Comparison of ENCODE assay signal across 15 cellular contexts in the genomic region with DNA sequence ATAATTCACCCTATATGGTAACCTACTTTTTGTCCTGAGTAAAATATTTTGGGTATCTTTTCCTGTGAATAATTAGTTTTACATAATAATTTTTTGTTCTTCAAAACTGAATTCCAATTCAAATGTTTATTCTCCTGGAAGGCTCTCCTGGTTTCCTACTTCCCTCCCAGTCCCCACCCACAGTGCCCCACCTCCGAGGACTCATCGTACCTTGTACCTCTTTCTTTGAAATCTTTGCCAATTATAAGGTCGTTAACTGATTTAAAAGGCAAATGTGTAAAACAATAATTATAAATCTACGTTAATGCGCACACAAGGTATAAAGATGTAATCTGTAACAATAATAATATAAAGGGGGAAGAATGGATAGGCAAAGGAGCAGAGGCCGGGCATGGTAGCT.
"Had no signal": no experiment of that assay in that cellular context is flagged by ENCODE, and none has a peak within 500 bp of the region (broad histone marks: within the 10 kb centered on the region; RNA-seq: fewer than 3 reads in every experiment).

No MANE protein-coding gene starts in this region.

- DNase-seq: effector memory CD8-positive, alpha-beta T cell; erythroblast; foreskin melanocyte; mesendoderm; naive thymus-derived CD4-positive, alpha-beta T cell; nephron progenitor cell; spleen; stimulated activated CD4-positive, alpha-beta T cell treated with anti-CD3 and anti-CD28 coated beads, Interleukin-15, amount 100 ng/mL, for 24 hours; stimulated activated CD4-positive, alpha-beta T cell treated with anti-CD3 and anti-CD28 coated beads, Interleukin-1b, Interleukin-23, amount 100 ng/mL, for 48 hours; stimulated activated CD4-positive, alpha-beta T cell treated with anti-CD3 and anti-CD28 coated beads, Interleukin-4, amount 100 ng/mL, for 24 hours; testis; trophoblast cell had no signal

- H3K4me1 ChIP-seq: parathyroid adenoma, testis had no signal

- H3K27me3 ChIP-seq: hepatocyte, spleen, testis had no signal

- ATAC-seq: effector memory CD8-positive, alpha-beta T cell; naive thymus-derived CD4-positive, alpha-beta T cell; stimulated activated memory B cell treated with anti-CD40 and anti-IgM and Interleukin-4, amounts not matched to agents 10 μg/mL and 1 μg/mL and 100 μg/mL, for 72 hours had no signal

- H3K27ac ChIP-seq: hepatocyte, parathyroid adenoma, spleen, testis had no signal

- H3K9me3 ChIP-seq: testis had no signal

- H3K4me3 ChIP-seq: hepatocyte, spleen, testis had no signal

- H3K36me3 ChIP-seq: spleen had no signal
